Comparison of ENCODE assay signal across 9 cellular contexts in the genomic region with DNA sequence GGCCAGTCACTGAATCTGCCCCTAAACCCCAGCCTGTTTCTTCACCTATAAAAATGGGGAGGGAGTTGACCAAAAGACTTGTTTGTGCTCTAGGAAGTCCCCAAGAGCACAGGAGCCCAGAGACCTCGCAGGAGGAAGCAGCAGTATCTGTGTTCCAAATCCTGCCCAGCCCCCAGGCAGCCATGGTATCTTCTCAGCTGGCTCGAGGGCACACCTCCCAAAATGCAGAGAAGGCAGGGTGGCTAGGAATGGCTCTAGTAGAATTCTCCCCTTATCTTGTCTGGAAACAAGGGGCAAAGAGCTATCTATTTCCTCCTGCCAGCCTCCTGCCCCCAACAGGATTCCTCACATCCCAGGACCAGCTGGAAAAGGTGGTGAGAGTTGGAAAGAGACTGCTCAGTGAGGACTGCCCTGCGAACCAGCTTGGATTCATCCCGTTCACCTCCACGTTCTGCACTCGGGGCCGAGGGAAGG. TPM values are rescaled to one million over a fixed set of nuclear protein-coding genes. Genes with fewer than 3 reads are reported as not detected.
DNase-seq lines count a peak whose midpoint lies in the region; ATAC-seq and TF ChIP-seq lines count a peak whose summit lies in the region.
"Had no signal": no experiment of that assay in that cellular context is flagged by ENCODE, and none has a peak within 500 bp of the region (broad histone marks: within the 10 kb centered on the region; RNA-seq: fewer than 3 reads in every experiment).

No MANE protein-coding gene starts in this region.

- CTCF ChIA-PET in activated naive CD4-positive, alpha-beta T cell treated with anti-CD3 and anti-CD28 coated beads for 36 hours (lab: Charles Lee), result interaction anchor here (1.1 to 7.2 kb wide), 9 partner anchors 5 to 156 kb away, joined by 3 to 108 read pairs (median 7); a partner anchor contains a TSS

- ATAC-seq in left ventricle myocardium superior (no peak), GM19351 (IDR thresholded peaks at IDR 0.05; ENCODE audit: unreplicated experiment) (no peak), HG03520 (IDR thresholded peaks at IDR 0.05; ENCODE audit: unreplicated experiment) (no peak)

- peaks cover 2% of the 10 kb centered on the region for H3K27me3 Mint-ChIP-seq in activated naive CD4-positive, alpha-beta T cell treated with anti-CD3 and anti-CD28 coated beads for 36 hours (ENCODE audit: low read depth)

- peak overlapping the region; percentile 67 for H3K27ac ChIP-seq in left ventricle myocardium inferior (replicated peaks)
- H3K27ac ChIP-seq in muscle layer of colon (ENCODE audit: low read depth, low read length), result peak overlapping the region; percentile 38

- H3K4me1 ChIP-seq in left ventricle myocardium inferior (peaks cover 16% of the 10 kb centered on the region), muscle layer of colon (ENCODE audit: insufficient read depth, low read length) (peaks cover 23% of the 10 kb centered on the region)

- H3K36me3 Mint-ChIP-seq in activated naive CD4-positive, alpha-beta T cell treated with anti-CD3 and anti-CD28 coated beads for 36 hours (ENCODE audit: low read depth), result peaks cover 61% of the 10 kb centered on the region

- TF ChIP-seq CTCF in left ventricle myocardium inferior (IDR thresholded peaks at IDR 0.05; ENCODE audit: borderline replicate concordance), result no peak

- intact Hi-C loops in left ventricle myocardium inferior (cut with micrococcal nuclease), result no loop called here
- intact Hi-C loops in left ventricle myocardium superior (cut with micrococcal nuclease), result no loop called here
- intact Hi-C loops in activated naive CD4-positive, alpha-beta T cell treated with anti-CD3 and anti-CD28 coated beads for 36 hours (cut with micrococcal nuclease), result loop anchor here (5.0 to 10.0 kb wide), 7 partner anchors 295 to 1428 kb away; a partner anchor contains a TSS

- DNase-seq in left ventricle myocardium inferior (no peak), left ventricle myocardium superior (no peak), inferior parietal cortex (ENCODE audit: extremely low spot score) (no peak), NCI-H2029 (lab: John Stamatoyannopoulos, UW) (no peak)
- peak; percentile 78 for DNase-seq in activated naive CD4-positive, alpha-beta T cell treated with anti-CD3 and anti-CD28 coated beads for 36 hours

- peaks cover 8% of the 10 kb centered on the region for H3K4me1 Mint-ChIP-seq in activated naive CD4-positive, alpha-beta T cell treated with anti-CD3 and anti-CD28 coated beads for 36 hours (ENCODE audit: low read depth)

- peaks cover 33% of the 10 kb centered on the region for H3K27me3 ChIP-seq in left ventricle myocardium inferior (ENCODE audit: low read depth)
- no peaks in the 10 kb centered on the region for H3K27me3 ChIP-seq in muscle layer of colon (ENCODE audit: control insufficient read depth in 1 of 2, insufficient read depth in 2 of 2, low read length in 2 of 2)

- H3K9me3 ChIP-seq in left ventricle myocardium inferior (replicated peaks), result no peaks in the 10 kb centered on the region
- H3K9me3 ChIP-seq in muscle layer of colon (ENCODE audit: low read length), result no peaks in the 10 kb centered on the region

- no peak overlapping the region for H3K9ac ChIP-seq in muscle layer of colon (ENCODE audit: low read length)

- H3K4me3 Mint-ChIP-seq in activated naive CD4-positive, alpha-beta T cell treated with anti-CD3 and anti-CD28 coated beads for 36 hours, result peak overlapping the region; percentile 92

- no peaks in the 10 kb centered on the region for H3K36me3 ChIP-seq in left ventricle myocardium inferior
- no peaks in the 10 kb centered on the region for H3K36me3 ChIP-seq in muscle layer of colon (ENCODE audit: insufficient read depth, low read length)

- H3K4me3 ChIP-seq in left ventricle myocardium inferior, result peak overlapping the region; percentile 24
- H3K4me3 ChIP-seq in muscle layer of colon (ENCODE audit: low read depth in 1 of 2, low read length in 2 of 2), result no peak overlapping the region

- H3K9me3 Mint-ChIP-seq in activated naive CD4-positive, alpha-beta T cell treated with anti-CD3 and anti-CD28 coated beads for 36 hours, result peaks cover 1% of the 10 kb centered on the region

- peak overlapping the region; percentile 99 for H3K27ac Mint-ChIP-seq in activated naive CD4-positive, alpha-beta T cell treated with anti-CD3 and anti-CD28 coated beads for 36 hours

RNA-seq across cellular contexts. Expression of a gene that starts 8.6 kb away (rescaled TPM):
- total RNA-seq in left ventricle myocardium inferior (12.8 TPM), left ventricle myocardium superior (18.8 TPM)
- 10 to 100 TPM; 18.5 to 20.0 TPM for total RNA-seq in activated naive CD4-positive, alpha-beta T cell treated with anti-CD3 and anti-CD28 coated beads for 36 hours
- total RNA-seq: SK-MEL-5 had no signal

RNA-seq across cellular contexts. Expression of a gene that starts 14.8 kb away (rescaled TPM):
- total RNA-seq in left ventricle myocardium inferior (55.2 TPM), left ventricle myocardium superior (62.2 TPM)
- total RNA-seq in activated naive CD4-positive, alpha-beta T cell treated with anti-CD3 and anti-CD28 coated beads for 36 hours, result 10 to 100 TPM; 76.6 to 76.9 TPM

RNA-seq across cellular contexts. Expression of a gene that starts 56.4 kb away (rescaled TPM):
- total RNA-seq in left ventricle myocardium inferior (0.05 TPM), left ventricle myocardium superior (0.42 TPM)
- not detected for total RNA-seq in activated naive CD4-positive, alpha-beta T cell treated with anti-CD3 and anti-CD28 coated beads for 36 hours
- total RNA-seq: SK-MEL-5 had no signal
